In the genomic region with DNA sequence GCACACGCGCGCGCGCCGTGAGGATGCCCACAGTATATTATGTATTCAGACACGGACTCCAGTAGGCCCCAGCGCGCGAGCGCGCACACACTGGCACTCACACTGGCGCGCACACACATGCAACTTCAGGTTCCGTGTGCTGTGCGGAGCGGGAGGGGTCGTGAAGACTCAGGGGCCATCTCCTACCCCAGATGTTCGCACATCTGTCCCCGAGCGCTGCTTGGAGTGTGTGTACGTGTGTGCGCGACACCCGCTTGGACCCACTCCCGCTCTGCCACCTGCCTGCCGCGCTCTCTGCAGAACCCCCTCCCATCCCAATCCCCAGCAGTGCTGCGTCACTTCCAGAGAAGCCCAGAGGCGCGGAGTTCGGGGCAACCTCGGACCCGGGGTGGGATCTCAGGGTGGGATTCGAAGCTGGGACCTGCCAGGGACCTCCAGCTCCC, we compare ENCODE assay signal across 9 cellular contexts. TPM values are rescaled to one million over a fixed set of nuclear protein-coding genes. Genes with fewer than 3 reads are reported as not detected.
DNase-seq lines count a peak whose midpoint lies in the region; ATAC-seq, FAIRE-seq and TF ChIP-seq lines count a peak whose summit lies in the region.
"Had no signal": no experiment of that assay in that cellular context is flagged by ENCODE, and none has a peak within 500 bp of the region (broad histone marks: within the 10 kb centered on the region; RNA-seq: fewer than 3 reads in every experiment).

No MANE protein-coding gene starts in this region.

- peaks cover 15 to 97% (median 15%) of the 10 kb centered on the region in 3 donors for H3K4me1 ChIP-seq in esophagus squamous epithelium

- peak overlapping the region; percentile 61 to 94 for H3K4me3 Mint-ChIP-seq in CD14-positive monocyte
- H3K4me3 Mint-ChIP-seq in activated CD8-positive, alpha-beta memory T cell treated with anti-CD3 and anti-CD28 coated beads, Interleukin-2, amount 10 ng/mL, durations not matched to agents 7 days and 5 days: no peak overlapping the region

- no peak for TF ChIP-seq CTCF in CD14-positive monocyte (IDR thresholded peaks at IDR 0.05)
- no peak for TF ChIP-seq CTCF in esophagus squamous epithelium (IDR thresholded peaks at IDR 0.05)
- TF ChIP-seq CTCF in omental fat pad (IDR thresholded peaks at IDR 0.05): no peak

- TF ChIP-seq POLR2A in esophagus squamous epithelium (IDR thresholded peaks at IDR 0.05): peak in 1 of 4 donors; percentile 41

- peaks cover 0 to 19% (median 6%) of the 10 kb centered on the region in 7 donors for H3K9me3 Mint-ChIP-seq in CD14-positive monocyte
- no peaks in the 10 kb centered on the region for H3K9me3 Mint-ChIP-seq in activated CD8-positive, alpha-beta memory T cell treated with anti-CD3 and anti-CD28 coated beads, Interleukin-2, amount 10 ng/mL, durations not matched to agents 7 days and 5 days (ENCODE audit: low read depth)

- DNase-seq in CD14-positive monocyte (ENCODE audit: low spot score) (no peak), RCC 7860 (ENCODE audit: low spot score) (peak; percentile 50), esophagus squamous epithelium (lab: John Stamatoyannopoulos, UW) (no peak), omental fat pad (ENCODE audit: low spot score) (no peak), AG08395 (ENCODE audit: low spot score) (no peak)
- DNase-seq in activated CD8-positive, alpha-beta memory T cell treated with anti-CD3 and anti-CD28 coated beads, Interleukin-2, amount 10 ng/mL, durations not matched to agents 7 days and 5 days: no peak
- DNase-seq in stimulated activated CD4-positive, alpha-beta T cell treated with anti-CD3 and anti-CD28 coated beads, Interleukin-4, amount 100 ng/mL, for 1 hour: no peak

- no peaks in the 10 kb centered on the region for H3K9me3 ChIP-seq in esophagus squamous epithelium

- peak overlapping the region; percentile 55 to 80 (median 64) for H3K4me3 ChIP-seq in esophagus squamous epithelium

- H3K27ac Mint-ChIP-seq in CD14-positive monocyte: peak overlapping the region in 1 of 7 donors; percentile 28
- no peak overlapping the region for H3K27ac Mint-ChIP-seq in activated CD8-positive, alpha-beta memory T cell treated with anti-CD3 and anti-CD28 coated beads, Interleukin-2, amount 10 ng/mL, durations not matched to agents 7 days and 5 days

- peaks cover 43% of the 10 kb centered on the region for H3K4me1 Mint-ChIP-seq in CD14-positive monocyte
- peaks cover 14% of the 10 kb centered on the region for H3K4me1 Mint-ChIP-seq in activated CD8-positive, alpha-beta memory T cell treated with anti-CD3 and anti-CD28 coated beads, Interleukin-2, amount 10 ng/mL, durations not matched to agents 7 days and 5 days

- H3K27me3 Mint-ChIP-seq in CD14-positive monocyte (ENCODE audit: low read depth in 3 of 3): peaks cover 85 to 95% (median 86%) of the 10 kb centered on the region in 3 donors
- peaks cover 80% of the 10 kb centered on the region for H3K27me3 Mint-ChIP-seq in activated CD8-positive, alpha-beta memory T cell treated with anti-CD3 and anti-CD28 coated beads, Interleukin-2, amount 10 ng/mL, durations not matched to agents 7 days and 5 days

- peak overlapping the region; percentile 86 to 95 (median 90) for H3K27ac ChIP-seq in esophagus squamous epithelium
- H3K27ac ChIP-seq: VCaP had no signal

- ATAC-seq in omental fat pad (ENCODE audit: low FRiP score) (peak; percentile 7), GM18519 (IDR thresholded peaks at IDR 0.05; ENCODE audit: low FRiP score, unreplicated experiment) (no peak)
- no peak for ATAC-seq in activated CD8-positive, alpha-beta memory T cell treated with anti-CD3 and anti-CD28 coated beads, Interleukin-2, amount 10 ng/mL, durations not matched to agents 7 days and 5 days

- intact Hi-C loops in CD14-positive monocyte (cut with micrococcal nuclease) (loop anchor here (10.0 kb wide), 1 partner anchor 50 kb away; no protein-coding TSS in a partner anchor), esophagus squamous epithelium (cut with DNase I) (loop anchor here (10.0 kb wide), 1 partner anchor 60 kb away; no protein-coding TSS in a partner anchor)

- CTCF ChIA-PET in activated CD8-positive, alpha-beta memory T cell treated with anti-CD3 and anti-CD28 coated beads, Interleukin-2, amount 10 ng/mL, durations not matched to agents 7 days and 5 days (lab: Charles Lee): interaction anchor here (1.2 kb wide), 1 partner anchor 9 kb away, joined by 4 read pairs; no protein-coding TSS in a partner anchor

- peaks cover 3 to 8% of the 10 kb centered on the region in 2 donors for H3K36me3 Mint-ChIP-seq in CD14-positive monocyte
- H3K36me3 Mint-ChIP-seq in activated CD8-positive, alpha-beta memory T cell treated with anti-CD3 and anti-CD28 coated beads, Interleukin-2, amount 10 ng/mL, durations not matched to agents 7 days and 5 days: no peaks in the 10 kb centered on the region

- peaks cover 0 to 30% (median 0%) of the 10 kb centered on the region in 4 donors for H3K27me3 ChIP-seq in esophagus squamous epithelium

- 9 to 26% methylated on average over 14 to 15 of the region's 35 CpGs for WGBS in esophagus squamous epithelium, 2 donors

- no peaks in the 10 kb centered on the region for H3K36me3 ChIP-seq in esophagus squamous epithelium

- FAIRE-seq in RCC 7860 (lab: Jason Lieb, UNC): no peak

RNA-seq across cellular contexts. Expression of a gene that starts 2.6 kb away (rescaled TPM):
- polyA plus RNA-seq in CD14-positive monocyte: 1 to 10 TPM in 1 of 2 donors, under 1 TPM in 1; 0.97 to 1.6 TPM
- 10 to 100 TPM in 3 of 4 donors, 1 to 10 TPM in 1; 7.1 to 58.6 (median 21.4) TPM for total RNA-seq in esophagus squamous epithelium
- 100 to 1,000 TPM in 1 of 4 donors, 10 to 100 TPM in 3; 41.1 to 119 (median 52.4) TPM for total RNA-seq in omental fat pad
- 1 to 10 TPM in 1 of 2 experiments, under 1 TPM in 1; 0.26 to 5.7 TPM for total RNA-seq in activated CD8-positive, alpha-beta memory T cell treated with anti-CD3 and anti-CD28 coated beads, Interleukin-2, amount 10 ng/mL, durations not matched to agents 7 days and 5 days
